24 cellular contexts compared by ENCODE assay signal in genomic region chr13:38264363-38265134, GRCh38.
DNase-seq lines count a peak whose midpoint lies in the region; ATAC-seq and TF ChIP-seq lines count a peak whose summit lies in the region.
"Had no signal": no experiment of that assay in that cellular context is flagged by ENCODE, and none has a peak within 500 bp of the region (broad histone marks: within the 10 kb centered on the region; RNA-seq: fewer than 3 reads in every experiment).

No MANE protein-coding gene starts in this region.

- H3K36me3 Mint-ChIP-seq in naive thymus-derived CD4-positive, alpha-beta T cell = no peaks in the 10 kb centered on the region
- H3K36me3 Mint-ChIP-seq: activated naive CD4-positive, alpha-beta T cell treated with anti-CD3 and anti-CD28 coated beads, Interleukin-2, amount 10 ng/mL, durations not matched to agents 7 days and 5 days had no signal

- no peaks in the 10 kb centered on the region for H3K27me3 ChIP-seq in lung (ENCODE audit: control insufficient read depth, insufficient read depth)
- no peaks in the 10 kb centered on the region for H3K27me3 ChIP-seq in naive thymus-derived CD4-positive, alpha-beta T cell (ENCODE audit: control insufficient read depth in 2 of 2, insufficient read depth in 2 of 2, low read length in 2 of 2)
- H3K27me3 ChIP-seq in PC-9 (ENCODE audit: insufficient read depth, low read depth) = no peaks in the 10 kb centered on the region
- H3K27me3 ChIP-seq: breast epithelium, colonic mucosa, gastroesophageal sphincter had no signal

- no peaks in the 10 kb centered on the region for H3F3A ChIP-seq in PC-9 (ENCODE audit: insufficient read depth, low read depth)

- H3K9me3 ChIP-seq in HEK293 (ENCODE audit: control insufficient read depth, insufficient read depth, low read depth, low read length) (no peaks in the 10 kb centered on the region), lung (ENCODE audit: control insufficient read depth in 2 of 2, insufficient read depth in 1 of 2, low read length in 1 of 2) (no peaks in the 10 kb centered on the region), PC-9 (ENCODE audit: insufficient read depth, low read depth) (no peaks in the 10 kb centered on the region)
- H3K9me3 ChIP-seq in naive thymus-derived CD4-positive, alpha-beta T cell (ENCODE audit: control insufficient read depth in 2 of 3, low read length in 3 of 3) = no peaks in the 10 kb centered on the region
- H3K9me3 ChIP-seq: colonic mucosa had no signal

- BruUV-seq in PC-9 (replicated peaks; lab: Mats Ljungman, UMichigan) = no TSS peak

- H3K9me2 ChIP-seq in PC-9 (ENCODE audit: insufficient read depth) = no peaks in the 10 kb centered on the region

- peaks cover 0 to 7% (median 0%) of the 10 kb centered on the region in 5 donors for H3K27me3 Mint-ChIP-seq in naive thymus-derived CD4-positive, alpha-beta T cell
- H3K27me3 Mint-ChIP-seq: activated naive CD4-positive, alpha-beta T cell treated with anti-CD3 and anti-CD28 coated beads, Interleukin-2, amount 10 ng/mL, durations not matched to agents 7 days and 5 days; natural killer cell treated with Interleukin-12 subunit alpha and Interleukin-12 subunit beta and Interleukin-15 and Interleukin-18, amount 100 ng/mL, for 72 hours had no signal

- POLR2A ChIA-PET in HEK293 (lab: Yijun Ruan, JAX) (no interaction called here), PC-9 (lab: Charles Lee; ENCODE audit: unreplicated experiment) (no interaction called here)
- POLR2A ChIA-PET in naive thymus-derived CD4-positive, alpha-beta T cell (lab: Charles Lee) = no interaction called here

- no peaks in the 10 kb centered on the region for H4K20me1 ChIP-seq in PC-9 (ENCODE audit: insufficient read depth)

- H3K4me1 ChIP-seq in HEK293 (ENCODE audit: control insufficient read depth, insufficient read depth, low read length) = no peaks in the 10 kb centered on the region
- no peaks in the 10 kb centered on the region for H3K4me1 ChIP-seq in lung (ENCODE audit: control insufficient read depth in 2 of 2, insufficient read depth in 2 of 2, low read length in 2 of 2)
- H3K4me1 ChIP-seq in naive thymus-derived CD4-positive, alpha-beta T cell (ENCODE audit: control insufficient read depth in 2 of 2, insufficient read depth in 2 of 2, low read length in 2 of 2) = no peaks in the 10 kb centered on the region
- no peaks in the 10 kb centered on the region for H3K4me1 ChIP-seq in PC-9 (replicated peaks; ENCODE audit: insufficient read depth)
- H3K4me1 ChIP-seq: breast epithelium, colonic mucosa, gastroesophageal sphincter, parathyroid adenoma had no signal

- peak; percentile 32 for ATAC-seq in lung (ENCODE audit: insufficient read depth, low FRiP score)
- no peak for ATAC-seq in naive thymus-derived CD4-positive, alpha-beta T cell
- ATAC-seq: gastroesophageal sphincter; natural killer cell treated with Interleukin-12 subunit alpha and Interleukin-12 subunit beta and Interleukin-15 and Interleukin-18, amount 100 ng/mL, for 72 hours; right cardiac atrium had no signal

- no peak overlapping the region for H3K4me2 ChIP-seq in PC-9

- no peaks in the 10 kb centered on the region for H3K79me2 ChIP-seq in PC-9 (ENCODE audit: low read depth)
- H3K79me2 ChIP-seq: parathyroid adenoma had no signal

- peaks cover 0 to 44% (median 17%) of the 10 kb centered on the region in 11 donors for H3K9me3 Mint-ChIP-seq in naive thymus-derived CD4-positive, alpha-beta T cell

- H3K4me3 ChIP-seq in HEK293 (ENCODE audit: low read depth, low read length) (no peak overlapping the region), lung (no peak overlapping the region), coronary artery (no peak overlapping the region), PC-9 (no peak overlapping the region)
- H3K4me3 ChIP-seq in naive thymus-derived CD4-positive, alpha-beta T cell (ENCODE audit: low read length) = no peak overlapping the region
- H3K4me3 ChIP-seq: breast epithelium, colonic mucosa, gastroesophageal sphincter, GM23248 had no signal

- H3K4me3 Mint-ChIP-seq in naive thymus-derived CD4-positive, alpha-beta T cell = no peak overlapping the region
- H3K4me3 Mint-ChIP-seq: activated naive CD4-positive, alpha-beta T cell treated with anti-CD3 and anti-CD28 coated beads, Interleukin-2, amount 10 ng/mL, durations not matched to agents 7 days and 5 days; activated T-helper 1 cell treated with anti-CD3 and anti-CD28 coated beads, Interleukin-12 subunit alpha, Interleukin-12 subunit beta, Interleukin-2, Interleukin-4 antibody, amounts not matched to agents 30 ng/mL and 10 ng/mL and 1 ng/mL, durations not matched to agents 14 hours and 24 hours and 36 hours; natural killer cell treated with Interleukin-12 subunit alpha and Interleukin-12 subunit beta and Interleukin-15 and Interleukin-18, amount 100 ng/mL, for 72 hours had no signal

- H3K27ac Mint-ChIP-seq in naive thymus-derived CD4-positive, alpha-beta T cell = no peak overlapping the region
- H3K27ac Mint-ChIP-seq: activated naive CD4-positive, alpha-beta T cell treated with anti-CD3 and anti-CD28 coated beads, Interleukin-2, amount 10 ng/mL, durations not matched to agents 7 days and 5 days; activated T-helper 1 cell treated with anti-CD3 and anti-CD28 coated beads, Interleukin-12 subunit alpha, Interleukin-12 subunit beta, Interleukin-2, Interleukin-4 antibody, amounts not matched to agents 30 ng/mL and 10 ng/mL and 1 ng/mL, durations not matched to agents 14 hours and 24 hours and 36 hours; natural killer cell treated with Interleukin-12 subunit alpha and Interleukin-12 subunit beta and Interleukin-15 and Interleukin-18, amount 100 ng/mL, for 72 hours had no signal

- no peak for TF ChIP-seq CTCF in HEK293 (tag by site-specific recombination; IDR thresholded peaks at IDR 0.05)
- no peak for TF ChIP-seq CTCF in lung (IDR thresholded peaks at IDR 0.05; ENCODE audit: control extremely low read depth, extremely low read depth)
- no peak for TF ChIP-seq CTCF in coronary artery (IDR thresholded peaks at IDR 0.05)
- TF ChIP-seq CTCF in PC-9 (conservative IDR thresholded peaks at IDR 0.05) = no peak

- CTCF ChIA-PET in HEK293 (lab: Yijun Ruan, JAX) (no interaction called here), PC-9 (lab: Charles Lee) (no interaction called here)
- CTCF ChIA-PET in naive thymus-derived CD4-positive, alpha-beta T cell (lab: Charles Lee) = no interaction called here

- peak; percentile 46 for DNase-seq in DMS53 treated with DMSO at 0.1 percent for 48 hours (lab: John Stamatoyannopoulos, UW; ENCODE audit: unreplicated experiment)
- DNase-seq in SHP77 treated with DMSO at 0.1 percent for 48 hours (lab: John Stamatoyannopoulos, UW) = peak; percentile 6
- DNase-seq in lung (ENCODE audit: low spot score) = no peak
- no peak for DNase-seq in coronary artery (ENCODE audit: low spot score)
- no peak for DNase-seq in naive thymus-derived CD4-positive, alpha-beta T cell
- DNase-seq in PC-9 = no peak
- DNase-seq: activated naive CD4-positive, alpha-beta T cell treated with anti-CD3 and anti-CD28 coated beads, Interleukin-2, amount 10 ng/mL, durations not matched to agents 7 days and 5 days; amniotic stem cell; colonic mucosa; DMS 273 treated with DMSO at 0.1 percent for 48 hours; GM23248; hypothalamus; NCI-H2081 treated with DMSO at 0.1 percent for 48 hours; right cardiac atrium; stimulated activated CD4-positive, alpha-beta T cell treated with anti-CD3 and anti-CD28 coated beads, Interleukin-12 subunit alpha, Interleukin-12 subunit beta, amount 100 ng/mL, for 4 hours; stimulated activated CD4-positive, alpha-beta T cell treated with anti-CD3 and anti-CD28 coated beads, Interleukin-4, amount 100 ng/mL, for 4 hours; stimulated activated naive CD4-positive, alpha-beta T cell treated with Interleukin-2 at 50 U/mL for 16 hours; WERI-Rb-1 had no signal

- H2AFZ ChIP-seq in PC-9 = no peak overlapping the region
- H2AFZ ChIP-seq: GM23248, parathyroid adenoma had no signal

- 68 to 83% methylated on average over 9 of the region's 9 CpGs for WGBS in lung, 2 donors

- peaks cover 0 to 1% (median 0%) of the 10 kb centered on the region in 7 donors for H3K4me1 Mint-ChIP-seq in naive thymus-derived CD4-positive, alpha-beta T cell
- H3K4me1 Mint-ChIP-seq: activated naive CD4-positive, alpha-beta T cell treated with anti-CD3 and anti-CD28 coated beads, Interleukin-2, amount 10 ng/mL, durations not matched to agents 7 days and 5 days had no signal

- H3K36me3 ChIP-seq in HEK293 (ENCODE audit: control insufficient read depth in 2 of 2, insufficient read depth in 1 of 2, low read length in 2 of 2) (no peaks in the 10 kb centered on the region), lung (ENCODE audit: control insufficient read depth in 2 of 2, insufficient read depth in 2 of 2, low read length in 2 of 2) (no peaks in the 10 kb centered on the region), PC-9 (ENCODE audit: low read depth) (no peaks in the 10 kb centered on the region)
- no peaks in the 10 kb centered on the region for H3K36me3 ChIP-seq in naive thymus-derived CD4-positive, alpha-beta T cell (ENCODE audit: control insufficient read depth in 2 of 3, insufficient read depth in 3 of 3, low read length in 3 of 3)
- H3K36me3 ChIP-seq: breast epithelium, colonic mucosa, gastroesophageal sphincter, WERI-Rb-1 had no signal

- H3K27ac ChIP-seq in HEK293 (ENCODE audit: extremely low read depth, low read depth, low read length) = no peak overlapping the region
- H3K27ac ChIP-seq in lung (ENCODE audit: low read depth in 1 of 2, low read length in 1 of 2) = no peak overlapping the region
- H3K27ac ChIP-seq in coronary artery = no peak overlapping the region
- H3K27ac ChIP-seq in naive thymus-derived CD4-positive, alpha-beta T cell (ENCODE audit: low read depth, low read length) = no peak overlapping the region
- H3K27ac ChIP-seq in PC-9 = no peak overlapping the region
- H3K27ac ChIP-seq: breast epithelium, colonic mucosa, gastroesophageal sphincter, GM23248, parathyroid adenoma, WERI-Rb-1 had no signal

- intact Hi-C loops in naive thymus-derived CD4-positive, alpha-beta T cell (cut with micrococcal nuclease) = no loop called here
- intact Hi-C loops in PC-9 (cut with micrococcal nuclease; ENCODE audit: unreplicated experiment) = no loop called here

Comparison
In these comparisons a context has a peak if more than half of its experiments do, and no peak if none do; other contexts are left out.
1. DNase-seq: peak in DMS53 treated with DMSO at 0.1 percent for 48 hours (single experiment) and SHP77 treated with DMSO at 0.1 percent for 48 hours (single experiment); none in lung (single experiment), coronary artery (single experiment), naive thymus-derived CD4-positive, alpha-beta T cell (0 of 9) and PC-9 (0 of 2).